35 cellular contexts compared by ENCODE assay signal in genomic region chr2:26626606-26627005, GRCh38. TPM values are rescaled to one million over a fixed set of nuclear protein-coding genes. Genes with fewer than 3 reads are reported as not detected.
"Had no signal": no experiment of that assay in that cellular context is flagged by ENCODE, and none has a peak within 500 bp of the region (broad histone marks: within the 10 kb centered on the region; RNA-seq: fewer than 3 reads in every experiment).

No MANE protein-coding gene starts in this region.

- H3K27me3 ChIP-seq: ascending aorta, breast epithelium, cardiac muscle cell, gastroesophageal sphincter had no signal

- H3K9me3 ChIP-seq: ascending aorta, breast epithelium, esophagus squamous epithelium, gastroesophageal sphincter had no signal

- DNase-seq: activated B cell treated with CpG ODN at 0.5 μM for 24 hours; activated CD4-positive, alpha-beta T cell treated with anti-CD3 and anti-CD28 coated beads for 48 hours; activated CD4-positive, alpha-beta T cell treated with anti-CD3 and anti-CD28 coated beads, Interleukin-2, amount 50 U/mL, for 1 hour; activated CD4-positive, alpha-beta T cell treated with anti-CD3 and anti-CD28 coated beads, Interleukin-2, amount 50 U/mL, for 48 hours; activated CD8-positive, alpha-beta memory T cell treated with anti-CD3 and anti-CD28 coated beads for 24 hours; activated CD8-positive, alpha-beta T cell treated with anti-CD3 and anti-CD28 coated beads for 36 hours; activated gamma-delta T cell; activated naive CD4-positive, alpha-beta T cell; activated naive CD4-positive, alpha-beta T cell treated with anti-CD3 and anti-CD28 coated beads, Interleukin-2, amount 10 ng/mL, durations not matched to agents 7 days and 5 days; activated naive CD8-positive, alpha-beta T cell treated with anti-CD3 and anti-CD28 coated beads, Interleukin-2, amount 10 ng/mL, durations not matched to agents 7 days and 5 days; activated T-cell treated with anti-CD3 and anti-CD28 coated beads, Interleukin-2, amount 50 U/mL, for 4 hours; central memory CD4-positive, alpha-beta T cell; cortex of kidney; effector CD8-positive, alpha-beta T cell; esophagus squamous epithelium; foreskin melanocyte; T-helper 1 cell; T-helper 17 cell; T1000; WERI-Rb-1 had no signal

- ATAC-seq: activated CD4-positive, CD25-positive, alpha-beta regulatory T cell treated with anti-CD3 and anti-CD28 coated beads, Interleukin-2, amount 50 U/mL, for 24 hours; activated CD8-positive, alpha-beta T cell treated with anti-CD3 and anti-CD28 coated beads for 36 hours; activated naive CD4-positive, alpha-beta T cell treated with anti-CD3 and anti-CD28 coated beads, Interleukin-2, amount 50 U/mL, for 72 hours; activated T-cell treated with anti-CD3 and anti-CD28 coated beads, Interleukin-2, amount 50 U/mL, for 4 hours; activated T-helper 17 cell treated with anti-CD3 and anti-CD28 coated beads, Interleukin-2, amount 50 U/mL, for 72 hours; gastroesophageal sphincter; T-helper 17 cell had no signal

- H3K36me3 ChIP-seq: ascending aorta, breast epithelium, cardiac muscle cell, esophagus squamous epithelium, gastroesophageal sphincter, WERI-Rb-1 had no signal

- H3K4me1 ChIP-seq: breast epithelium had no signal

- H3K4me3 ChIP-seq: ascending aorta, breast epithelium, cardiac muscle cell, esophagus squamous epithelium, gastroesophageal sphincter had no signal

- H3K27ac ChIP-seq: ascending aorta, breast epithelium, cardiac muscle cell, epithelial cell of prostate, esophagus squamous epithelium, gastroesophageal sphincter, WERI-Rb-1 had no signal

RNA-seq across cellular contexts. Expression of gene CIB4, which starts 14.6 kb away (rescaled TPM):
- total RNA-seq: activated B cell treated with CpG ODN at 0.5 μM for 24 hours; activated CD8-positive, alpha-beta T cell treated with anti-CD3 and anti-CD28 coated beads for 36 hours; activated naive CD4-positive, alpha-beta T cell treated with anti-CD3 and anti-CD28 coated beads, Interleukin-2, amount 50 U/mL, for 72 hours; activated naive CD8-positive, alpha-beta T cell treated with anti-CD3 and anti-CD28 coated beads, Interleukin-2, amount 10 ng/mL, durations not matched to agents 7 days and 5 days; activated T-cell treated with anti-CD3 and anti-CD28 coated beads, Interleukin-2, amount 50 U/mL, for 4 hours; activated T-helper 17 cell treated with anti-CD3 and anti-CD28 coated beads, Interleukin-2, amount 50 U/mL, for 72 hours; ascending aorta; breast epithelium; cardiac muscle cell; cerebellum; dermis microvascular lymphatic vessel endothelial cell; endothelial cell of umbilical vein; fibroblast of lung; fibroblast of villous mesenchyme; gastroesophageal sphincter; glomerular endothelial cell; T-helper 17 cell had no signal
- polyA plus RNA-seq: cardiac muscle cell, endothelial cell of umbilical vein, esophagus, fibroblast of lung had no signal
